8 cellular contexts compared by ENCODE assay signal in the genomic region with DNA sequence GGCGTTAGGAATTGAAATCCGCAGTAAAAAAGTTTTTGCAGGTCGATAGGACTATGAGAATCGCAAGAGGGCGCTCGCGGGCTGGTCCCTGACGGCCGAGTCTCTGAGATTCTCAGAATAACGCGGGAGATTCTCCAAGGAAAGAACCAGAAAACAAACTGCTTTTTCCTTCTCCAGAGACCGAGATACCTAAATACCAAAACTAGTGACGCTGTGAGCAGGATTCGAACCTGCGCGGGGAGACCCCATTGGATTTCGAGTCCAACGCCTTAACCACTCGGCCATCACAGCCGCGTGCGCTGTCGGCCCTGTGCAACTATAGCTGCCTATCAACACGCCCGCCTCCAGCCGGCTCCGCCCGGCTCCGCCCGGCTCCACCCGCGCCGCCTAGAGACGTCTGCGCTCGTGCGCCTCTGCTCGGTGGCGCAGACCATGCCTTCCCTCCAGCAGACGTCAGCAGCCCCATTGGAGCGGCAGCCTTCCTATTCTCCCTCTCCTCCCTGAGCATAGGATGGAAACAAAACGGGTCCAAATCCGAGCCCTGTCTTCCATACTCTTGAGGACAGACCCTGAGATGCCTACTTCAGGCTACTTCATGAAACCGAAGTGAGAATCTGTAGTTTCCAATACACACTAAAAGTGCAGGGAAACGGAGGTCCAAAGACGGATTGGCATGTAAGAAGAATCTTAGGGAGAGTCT. TPM values are rescaled to one million over a fixed set of nuclear protein-coding genes. Genes with fewer than 3 reads are reported as not detected.
DNase-seq lines count a peak whose midpoint lies in the region; ATAC-seq and TF ChIP-seq lines count a peak whose summit lies in the region.

No MANE protein-coding gene starts in this region.

- CTCF ChIA-PET in CD4-positive, alpha-beta memory T cell (lab: Charles Lee; ENCODE audit: partially characterized antibody): interaction anchor here (0.9 to 6.2 kb wide), 26 partner anchors 10 to 166 kb away, joined by 3 to 93 read pairs (median 9); partner anchors contain the start of genes ALOXE3, AURKB, BORCS6 and CTC1
- CTCF ChIA-PET in activated CD8-positive, alpha-beta T cell treated with anti-CD3 and anti-CD28 coated beads for 36 hours (lab: Charles Lee): interaction anchor here (0.6 to 9.0 kb wide), 21 partner anchors 7 to 162 kb away, joined by 3 to 63 read pairs (median 4); partner anchors contain the start of genes ALOXE3, BORCS6, CTC1 and HES7

- intact Hi-C loops in CD4-positive, alpha-beta memory T cell (cut with micrococcal nuclease): loop anchor here (1.0 to 5.0 kb wide), 10 partner anchors 12 to 238 kb away; partner anchors contain the start of gene KRABD2
- intact Hi-C loops in activated CD8-positive, alpha-beta T cell treated with anti-CD3 and anti-CD28 coated beads for 36 hours (cut with micrococcal nuclease): loop anchor here (1.0 to 5.0 kb wide), 5 partner anchors 12 to 162 kb away; no protein-coding TSS in a partner anchor

- peaks cover 0 to 8% (median 3%) of the 10 kb centered on the region in 4 donors for H3K4me1 Mint-ChIP-seq in CD4-positive, alpha-beta memory T cell
- no peaks in the 10 kb centered on the region for H3K4me1 Mint-ChIP-seq in activated CD8-positive, alpha-beta T cell treated with anti-CD3 and anti-CD28 coated beads for 36 hours (ENCODE audit: low read depth)

- ATAC-seq in GM19452 (IDR thresholded peaks at IDR 0.05; ENCODE audit: unreplicated experiment) (peak; percentile 80), HG03575 (IDR thresholded peaks at IDR 0.05; ENCODE audit: extremely low read depth, insufficient number of reproducible peaks, low FRiP score, unreplicated experiment) (peak; percentile 30)
- ATAC-seq in activated CD8-positive, alpha-beta T cell treated with anti-CD3 and anti-CD28 coated beads for 36 hours: peak; percentile 90

- H3K9me3 Mint-ChIP-seq in CD4-positive, alpha-beta memory T cell: peaks cover 0 to 8% (median 0%) of the 10 kb centered on the region in 8 donors
- no peaks in the 10 kb centered on the region for H3K9me3 Mint-ChIP-seq in activated CD8-positive, alpha-beta T cell treated with anti-CD3 and anti-CD28 coated beads for 36 hours

- H3K4me3 ChIP-seq in CD4-positive, alpha-beta memory T cell (ENCODE audit: low read length in 2 of 2): peak overlapping the region; percentile 60 to 74

- H3K27me3 Mint-ChIP-seq in CD4-positive, alpha-beta memory T cell: no peaks in the 10 kb centered on the region
- peaks cover 3% of the 10 kb centered on the region for H3K27me3 Mint-ChIP-seq in activated CD8-positive, alpha-beta T cell treated with anti-CD3 and anti-CD28 coated beads for 36 hours

- H3K4me3 Mint-ChIP-seq in CD4-positive, alpha-beta memory T cell: no peak overlapping the region
- H3K4me3 Mint-ChIP-seq in activated CD8-positive, alpha-beta T cell treated with anti-CD3 and anti-CD28 coated beads for 36 hours: no peak overlapping the region

- H3K36me3 Mint-ChIP-seq in CD4-positive, alpha-beta memory T cell: peaks cover 16 to 25% of the 10 kb centered on the region in 2 donors
- peaks cover 28% of the 10 kb centered on the region for H3K36me3 Mint-ChIP-seq in activated CD8-positive, alpha-beta T cell treated with anti-CD3 and anti-CD28 coated beads for 36 hours (ENCODE audit: low read depth)

- TF ChIP-seq CTCF in activated CD8-positive, alpha-beta T cell treated with anti-CD3 and anti-CD28 coated beads for 36 hours (IDR thresholded peaks at IDR 0.05): peak; percentile 87

- H3K9me3 ChIP-seq in CD4-positive, alpha-beta memory T cell (ENCODE audit: control insufficient read depth in 1 of 2, low read length in 2 of 2): no peaks in the 10 kb centered on the region

- peak; percentile 95 to 98 (median 96) for DNase-seq in CD4-positive, alpha-beta memory T cell
- DNase-seq in NCI-H82 treated with DMSO at 0.1 percent for 48 hours (lab: John Stamatoyannopoulos, UW; ENCODE audit: unreplicated experiment) (peak; percentile 99), lung microvascular endothelial cell (ENCODE audit: low read depth in 2 of 2) (peak; percentile 93 to 97)
- DNase-seq in activated CD8-positive, alpha-beta T cell treated with anti-CD3 and anti-CD28 coated beads for 36 hours: peak; percentile 98
- peak; percentile 87 for DNase-seq in effector CD4-positive, alpha-beta T cell
- peak; percentile 92 to 97 (median 92) for DNase-seq in stimulated activated CD4-positive, alpha-beta T cell treated with anti-CD3 and anti-CD28 coated beads, TNF-alpha, amount 100 ng/mL, for 4 hours (ENCODE audit: low read depth in 3 of 3)

- no peaks in the 10 kb centered on the region for H3K27me3 ChIP-seq in CD4-positive, alpha-beta memory T cell (ENCODE audit: insufficient read depth, low read length)

- H3K27ac ChIP-seq in CD4-positive, alpha-beta memory T cell (ENCODE audit: low read depth, low read length): peak overlapping the region; percentile 78

- H3K36me3 ChIP-seq in CD4-positive, alpha-beta memory T cell (ENCODE audit: insufficient read depth, low read length): peaks cover 36% of the 10 kb centered on the region

- POLR2A ChIA-PET in CD4-positive, alpha-beta memory T cell (lab: Charles Lee; ENCODE audit: partially characterized antibody): interaction anchor here (0.8 to 9.5 kb wide), 18 partner anchors 12 to 735 kb away, joined by 3 to 237 read pairs (median 14); partner anchors contain the start of genes ALOXE3, AURKB, BORCS6 and CTC1
- POLR2A ChIA-PET in activated CD8-positive, alpha-beta T cell treated with anti-CD3 and anti-CD28 coated beads for 36 hours (lab: Charles Lee): interaction anchor here (0.8 to 12.8 kb wide), 16 partner anchors 8 to 208 kb away, joined by 3 to 228 read pairs (median 4); partner anchors contain the start of genes ALOXE3, HES7, PER1 and PFAS

- H3K27ac Mint-ChIP-seq in CD4-positive, alpha-beta memory T cell: no peak overlapping the region
- H3K27ac Mint-ChIP-seq in activated CD8-positive, alpha-beta T cell treated with anti-CD3 and anti-CD28 coated beads for 36 hours: no peak overlapping the region

- H3K4me1 ChIP-seq in CD4-positive, alpha-beta memory T cell (ENCODE audit: insufficient read depth, low read length): peaks cover 20% of the 10 kb centered on the region

RNA-seq across cellular contexts. Expression of gene PER1, which starts 13.4 kb away (rescaled TPM):
- total RNA-seq in CD4-positive, alpha-beta memory T cell: 10 to 100 TPM; 78.9 to 79.4 TPM
- 10 to 100 TPM in 1 of 2 donors, 1 to 10 TPM in 1; 3.7 to 18.6 TPM for polyA plus RNA-seq in CD4-positive, alpha-beta memory T cell
- 100 to 1,000 TPM; 123 to 129 TPM for total RNA-seq in activated CD8-positive, alpha-beta T cell treated with anti-CD3 and anti-CD28 coated beads for 36 hours
- total RNA-seq in lung microvascular endothelial cell: 5.2 and 10.7 TPM in 2 replicates

RNA-seq across cellular contexts. Expression of gene HES7, which starts 14.9 kb away (rescaled TPM):
- not detected for total RNA-seq in CD4-positive, alpha-beta memory T cell
- not detected for polyA plus RNA-seq in CD4-positive, alpha-beta memory T cell
- total RNA-seq in activated CD8-positive, alpha-beta T cell treated with anti-CD3 and anti-CD28 coated beads for 36 hours: 1 to 10 TPM; 4.0 to 4.9 TPM
- 0.22 TPM in 1 of 2 replicates, not detected in the other for total RNA-seq in lung microvascular endothelial cell

RNA-seq across cellular contexts. Expression of gene ALOXE3, which starts 20.5 kb away (rescaled TPM):
- under 1 TPM; 0.32 to 0.33 TPM for total RNA-seq in CD4-positive, alpha-beta memory T cell
- under 1 TPM in 1 of 2 donors, not detected in 1; 0.20 TPM for polyA plus RNA-seq in CD4-positive, alpha-beta memory T cell
- total RNA-seq in activated CD8-positive, alpha-beta T cell treated with anti-CD3 and anti-CD28 coated beads for 36 hours: under 1 TPM in 1 of 2 experiments, not detected in 1; 0.09 TPM
- total RNA-seq in lung microvascular endothelial cell: under 0.01 TPM in 1 of 2 replicates, not detected in the other

RNA-seq across cellular contexts. Expression of gene VAMP2, which starts 23.9 kb away (rescaled TPM):
- total RNA-seq in CD4-positive, alpha-beta memory T cell: 100 to 1,000 TPM; 190 to 203 TPM
- 100 to 1,000 TPM in 1 of 2 donors, 10 to 100 TPM in 1; 41.6 to 106 TPM for polyA plus RNA-seq in CD4-positive, alpha-beta memory T cell
- total RNA-seq in activated CD8-positive, alpha-beta T cell treated with anti-CD3 and anti-CD28 coated beads for 36 hours: 10 to 100 TPM; 30.0 to 33.7 TPM
- 2.8 and 4.6 TPM in 2 replicates for total RNA-seq in lung microvascular endothelial cell

RNA-seq across cellular contexts. Expression of gene TMEM107, which starts 37.4 kb away (rescaled TPM):
- total RNA-seq in CD4-positive, alpha-beta memory T cell: 10 to 100 TPM; 25.0 to 25.3 TPM
- polyA plus RNA-seq in CD4-positive, alpha-beta memory T cell: 10 to 100 TPM; 42.4 to 43.7 TPM
- 10 to 100 TPM; 33.4 to 35.9 TPM for total RNA-seq in activated CD8-positive, alpha-beta T cell treated with anti-CD3 and anti-CD28 coated beads for 36 hours
- total RNA-seq in lung microvascular endothelial cell: 21.2 and 21.6 TPM in 2 replicates

Comparison
In these comparisons a context has a peak if more than half of its experiments do, and no peak if none do; other contexts are left out.
1. Peak in every context shown above with its lines: DNase-seq, ATAC-seq, H3K4me3 ChIP-seq and H3K27ac ChIP-seq.
2. ATAC-seq: peak in every context shown above with its lines; median percentile 90 in activated CD8-positive, alpha-beta T cell treated with anti-CD3 and anti-CD28 coated beads for 36 hours; 80 in GM19452; 30 in HG03575.